32 cellular contexts compared by ENCODE assay signal in the genomic region with DNA sequence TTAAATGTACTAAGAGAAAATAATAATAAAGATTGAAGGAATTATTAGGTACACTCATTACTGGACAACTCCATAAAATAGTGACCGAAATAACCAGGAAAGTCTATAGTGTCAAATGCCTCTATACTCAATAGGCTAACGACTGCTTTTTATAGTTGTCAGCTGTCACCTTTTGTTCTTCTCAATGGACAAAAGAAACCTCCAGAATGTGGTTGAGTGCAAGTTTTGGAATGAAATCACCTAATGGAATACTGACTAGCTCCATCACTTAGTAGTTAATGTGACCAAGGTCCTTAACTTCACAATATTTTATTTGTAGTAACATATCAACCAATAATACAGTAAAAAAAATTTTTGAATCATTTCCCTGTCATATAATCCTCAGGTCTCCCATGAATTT.
"Had no signal": no experiment of that assay in that cellular context is flagged by ENCODE, and none has a peak within 500 bp of the region (broad histone marks: within the 10 kb centered on the region; RNA-seq: fewer than 3 reads in every experiment).

No MANE protein-coding gene starts in this region.

- DNase-seq: natural killer cell; occipital lobe; ovary; posterior cingulate gyrus; psoas muscle; right cardiac atrium; right lobe of liver; sigmoid colon; spleen; stimulated activated CD4-positive, alpha-beta T cell treated with anti-CD3 and anti-CD28 coated beads, Interleukin-12 subunit alpha, Interleukin-12 subunit beta, amount 100 ng/mL, for 4 hours; stimulated activated CD4-positive, alpha-beta T cell treated with anti-CD3 and anti-CD28 coated beads, Interleukin-1b, Interleukin-23, amount 100 ng/mL, for 48 hours; stimulated activated CD4-positive, alpha-beta T cell treated with anti-CD3 and anti-CD28 coated beads, Interleukin-4, amount 100 ng/mL, for 1 hour; stimulated activated CD4-positive, alpha-beta T cell treated with anti-CD3 and anti-CD28 coated beads, Interleukin-4, amount 100 ng/mL, for 4 hours; stimulated activated CD8-positive, alpha-beta memory T cell treated with anti-CD3 and anti-CD28 coated beads, Interleukin-4, amount 100 ng/mL, for 48 hours; stimulated activated naive CD4-positive, alpha-beta T cell; stimulated activated naive CD8-positive, alpha-beta T cell treated with anti-CD3 and anti-CD28 coated beads, Interleukin-15, amount 100 ng/mL, for 72 hours; stimulated activated naive CD8-positive, alpha-beta T cell treated with anti-CD3 and anti-CD28 coated beads, Interleukin-15, Interleukin-2, amounts not matched to agents 100 U/mL and 50 U/mL, for 24 hours; substantia nigra; testis; tibial artery; transverse colon; upper lobe of right lung; uterus had no signal

- H3K4me1 Mint-ChIP-seq: nephron; neural progenitor cell; stimulated activated memory B cell treated with anti-CD40 and anti-IgM and Interleukin-4, amounts not matched to agents 10 μg/mL and 1 μg/mL and 100 μg/mL, for 72 hours; stimulated activated naive CD8-positive, alpha-beta T cell treated with anti-CD3 and anti-CD28 coated beads, Interleukin-15, amount 100 ng/mL, for 72 hours had no signal

- H3K4me3 ChIP-seq: neural progenitor cell, ovary, psoas muscle, right lobe of liver, sigmoid colon, skin epidermis, smooth muscle cell, spleen, suprapubic skin, testis, tibial artery, transverse colon, upper lobe of right lung, uterus had no signal

- H3K36me3 Mint-ChIP-seq: natural killer cell; stimulated activated memory B cell treated with anti-CD40 and anti-IgM and Interleukin-4, amounts not matched to agents 10 μg/mL and 1 μg/mL and 100 μg/mL, for 72 hours had no signal

- H3K9me3 ChIP-seq: ovary, psoas muscle, right lobe of liver, sigmoid colon, spleen, suprapubic skin, testis, tibial artery, transverse colon, upper lobe of right lung, uterus had no signal

- H3K9ac ChIP-seq: neural progenitor cell, parathyroid adenoma had no signal

- H3K4me3 Mint-ChIP-seq: natural killer cell; nephron; neural progenitor cell; stimulated activated memory B cell treated with anti-CD40 and anti-IgM and Interleukin-4, amounts not matched to agents 10 μg/mL and 1 μg/mL and 100 μg/mL, for 72 hours; stimulated activated naive CD8-positive, alpha-beta T cell treated with anti-CD3 and anti-CD28 coated beads, Interleukin-15, amount 100 ng/mL, for 72 hours; type B pancreatic cell had no signal

- H3K9me3 Mint-ChIP-seq: natural killer cell; nephron; stimulated activated memory B cell treated with anti-CD40 and anti-IgM and Interleukin-4, amounts not matched to agents 10 μg/mL and 1 μg/mL and 100 μg/mL, for 72 hours; stimulated activated naive CD8-positive, alpha-beta T cell treated with anti-CD3 and anti-CD28 coated beads, Interleukin-15, amount 100 ng/mL, for 72 hours; type B pancreatic cell had no signal

- H2AFZ ChIP-seq: neural progenitor cell, parathyroid adenoma had no signal

- H3K27ac Mint-ChIP-seq: natural killer cell; nephron; neural progenitor cell; progenitor cell of endocrine pancreas; stimulated activated memory B cell treated with anti-CD40 and anti-IgM and Interleukin-4, amounts not matched to agents 10 μg/mL and 1 μg/mL and 100 μg/mL, for 72 hours; stimulated activated naive CD8-positive, alpha-beta T cell treated with anti-CD3 and anti-CD28 coated beads, Interleukin-15, amount 100 ng/mL, for 72 hours; type B pancreatic cell had no signal

- H3K36me3 ChIP-seq: ovary, right lobe of liver, sigmoid colon, transverse colon, upper lobe of right lung, uterus had no signal

- H3K27me3 ChIP-seq: neural progenitor cell, ovary, right lobe of liver, sigmoid colon, spleen, suprapubic skin, testis, tibial artery, transverse colon, upper lobe of right lung, uterus had no signal

- H3K27ac ChIP-seq: neural progenitor cell, ovary, parathyroid adenoma, psoas muscle, right lobe of liver, sigmoid colon, skin epidermis, spleen, suprapubic skin, testis, tibial artery, transverse colon, upper lobe of right lung, uterus had no signal

- H3K27me3 Mint-ChIP-seq: progenitor cell of endocrine pancreas; stimulated activated memory B cell treated with anti-CD40 and anti-IgM and Interleukin-4, amounts not matched to agents 10 μg/mL and 1 μg/mL and 100 μg/mL, for 72 hours; stimulated activated naive CD8-positive, alpha-beta T cell treated with anti-CD3 and anti-CD28 coated beads, Interleukin-15, amount 100 ng/mL, for 72 hours; type B pancreatic cell had no signal

- H3K4me2 ChIP-seq: neural progenitor cell, smooth muscle cell had no signal

- H3K4me1 ChIP-seq: parathyroid adenoma, psoas muscle, right lobe of liver, sigmoid colon, spleen, suprapubic skin, testis, upper lobe of right lung, uterus had no signal
